ENCODE assay signal across 1 cellular context in genomic region chr1:204469304-204469703, GRCh38.
TF ChIP-seq lines count a peak whose summit lies in the region.

No MANE protein-coding gene starts in this region.

TF ChIP-seq in GM12878, 131 proteins besides CTCF, POLR2A, EP300 and RAD21:
- TF ChIP-seq SREBF2 (IDR thresholded peaks at IDR 0.05; ENCODE audit: low read length) (no peak), NR2F1 (conservative IDR thresholded peaks at IDR 0.05) (no peak), E2F8 (IDR thresholded peaks at IDR 0.05; ENCODE audit: low read depth, partially characterized antibody) (no peak), JUND (IDR thresholded peaks at IDR 0.05; ENCODE audit: low read depth, low read length) (no peak), MTA3 (IDR thresholded peaks at IDR 0.05; ENCODE audit: borderline replicate concordance, low read length) (no peak), MYC (IDR thresholded peaks at IDR 0.05; ENCODE audit: insufficient read depth, insufficient read length, insufficient replicate concordance, low read length, severe bottlenecking) (no peak), ASH2L (IDR thresholded peaks at IDR 0.05; ENCODE audit: borderline replicate concordance, low read depth) (no peak), KLF5 (IDR thresholded peaks at IDR 0.05; ENCODE audit: partially characterized antibody) (no peak), GABPA (IDR thresholded peaks at IDR 0.05; ENCODE audit: low read depth) (no peak), HDGF (IDR thresholded peaks at IDR 0.05) (no peak), NBN (IDR thresholded peaks at IDR 0.05) (no peak), ZNF207 (IDR thresholded peaks at IDR 0.05; ENCODE audit: borderline replicate concordance) (no peak), ZBED1 (IDR thresholded peaks at IDR 0.05; ENCODE audit: borderline replicate concordance) (no peak)
